In the genomic region with DNA sequence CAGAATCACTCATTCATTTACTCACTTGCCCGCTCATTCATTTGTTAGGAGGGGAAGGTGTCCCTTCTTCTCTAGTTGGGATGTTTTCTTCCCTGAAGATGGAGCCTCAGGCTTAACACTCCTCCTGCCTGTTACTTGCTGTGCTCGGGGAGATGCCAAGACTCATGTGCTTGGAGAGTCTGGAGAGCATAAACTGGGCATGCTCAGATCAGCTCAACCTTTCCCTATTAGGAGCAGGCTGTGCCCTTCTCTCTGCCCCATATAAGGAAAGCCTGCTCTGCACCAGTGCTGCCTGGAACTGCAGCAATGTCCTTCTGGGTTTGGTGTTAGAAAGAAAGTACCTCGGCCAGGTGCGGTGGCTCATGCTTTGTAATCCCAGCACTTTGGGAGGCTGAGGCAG, we compare ENCODE assay signal across 1 cellular context.
TF ChIP-seq lines count a peak whose summit lies in the region.

No MANE protein-coding gene starts in this region.

TF ChIP-seq in IMR-90, 13 proteins besides CTCF, POLR2A, EP300 and RAD21 (continued from another document):
- TF ChIP-seq, protein P1, sequence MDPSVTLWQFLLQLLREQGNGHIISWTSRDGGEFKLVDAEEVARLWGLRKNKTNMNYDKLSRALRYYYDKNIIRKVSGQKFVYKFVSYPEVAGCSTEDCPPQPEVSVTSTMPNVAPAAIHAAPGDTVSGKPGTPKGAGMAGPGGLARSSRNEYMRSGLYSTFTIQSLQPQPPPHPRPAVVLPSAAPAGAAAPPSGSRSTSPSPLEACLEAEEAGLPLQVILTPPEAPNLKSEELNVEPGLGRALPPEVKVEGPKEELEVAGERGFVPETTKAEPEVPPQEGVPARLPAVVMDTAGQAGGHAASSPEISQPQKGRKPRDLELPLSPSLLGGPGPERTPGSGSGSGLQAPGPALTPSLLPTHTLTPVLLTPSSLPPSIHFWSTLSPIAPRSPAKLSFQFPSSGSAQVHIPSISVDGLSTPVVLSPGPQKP (IDR thresholded peaks at IDR 0.05; ENCODE audit: borderline replicate concordance, low read depth, low read length), result no peak
- TF ChIP-seq RCOR1 (IDR thresholded peaks at IDR 0.05; ENCODE audit: insufficient replicate concordance, low read length), result no peak
- no peak for TF ChIP-seq RFX5 (IDR thresholded peaks at IDR 0.05; ENCODE audit: low read depth, low read length)
